1 cellular context compared by ENCODE assay signal in the genomic region with DNA sequence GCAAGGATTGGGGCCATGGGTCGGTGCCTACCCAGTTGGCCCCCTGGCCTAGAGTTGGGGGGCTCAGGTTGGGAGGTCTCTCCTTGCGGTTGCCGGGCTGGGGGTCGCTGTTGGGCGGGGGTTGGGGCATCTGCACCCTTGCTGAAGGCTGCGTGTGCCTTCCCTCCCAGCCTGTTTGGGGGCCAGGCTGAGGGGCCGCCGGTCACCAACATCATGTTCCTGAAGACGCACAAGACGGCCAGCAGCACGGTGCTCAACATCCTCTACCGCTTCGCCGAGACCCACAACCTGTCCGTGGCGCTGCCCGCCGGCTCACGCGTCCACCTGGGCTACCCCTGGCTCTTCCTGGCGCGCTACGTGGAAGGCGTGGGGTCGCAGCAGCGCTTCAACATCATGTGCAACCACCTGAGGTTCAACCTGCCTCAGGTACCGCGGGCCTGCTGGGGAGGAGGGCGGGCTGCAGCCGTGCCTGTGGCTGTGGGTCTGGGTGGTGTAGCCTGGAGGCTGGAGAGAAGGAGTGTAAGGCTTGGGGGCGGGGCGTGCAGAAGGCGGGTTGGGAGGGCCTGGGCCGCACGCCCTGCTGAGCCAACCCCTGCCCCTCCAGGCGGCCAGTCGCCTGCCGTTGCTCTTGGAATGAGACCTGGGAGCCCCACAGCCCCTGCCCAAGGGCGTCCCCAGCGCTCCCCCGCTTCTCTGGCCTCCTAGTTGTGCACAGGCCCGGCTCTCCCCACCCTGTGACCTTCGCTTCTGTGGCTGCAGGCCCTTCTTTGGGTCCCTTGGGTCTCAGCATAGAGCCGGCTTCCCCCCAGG.
TF ChIP-seq lines count a peak whose summit lies in the region.

No MANE protein-coding gene starts in this region.

TF ChIP-seq in GM23338, 12 proteins besides CTCF, POLR2A, EP300 and RAD21:
- TF ChIP-seq, protein P1, sequence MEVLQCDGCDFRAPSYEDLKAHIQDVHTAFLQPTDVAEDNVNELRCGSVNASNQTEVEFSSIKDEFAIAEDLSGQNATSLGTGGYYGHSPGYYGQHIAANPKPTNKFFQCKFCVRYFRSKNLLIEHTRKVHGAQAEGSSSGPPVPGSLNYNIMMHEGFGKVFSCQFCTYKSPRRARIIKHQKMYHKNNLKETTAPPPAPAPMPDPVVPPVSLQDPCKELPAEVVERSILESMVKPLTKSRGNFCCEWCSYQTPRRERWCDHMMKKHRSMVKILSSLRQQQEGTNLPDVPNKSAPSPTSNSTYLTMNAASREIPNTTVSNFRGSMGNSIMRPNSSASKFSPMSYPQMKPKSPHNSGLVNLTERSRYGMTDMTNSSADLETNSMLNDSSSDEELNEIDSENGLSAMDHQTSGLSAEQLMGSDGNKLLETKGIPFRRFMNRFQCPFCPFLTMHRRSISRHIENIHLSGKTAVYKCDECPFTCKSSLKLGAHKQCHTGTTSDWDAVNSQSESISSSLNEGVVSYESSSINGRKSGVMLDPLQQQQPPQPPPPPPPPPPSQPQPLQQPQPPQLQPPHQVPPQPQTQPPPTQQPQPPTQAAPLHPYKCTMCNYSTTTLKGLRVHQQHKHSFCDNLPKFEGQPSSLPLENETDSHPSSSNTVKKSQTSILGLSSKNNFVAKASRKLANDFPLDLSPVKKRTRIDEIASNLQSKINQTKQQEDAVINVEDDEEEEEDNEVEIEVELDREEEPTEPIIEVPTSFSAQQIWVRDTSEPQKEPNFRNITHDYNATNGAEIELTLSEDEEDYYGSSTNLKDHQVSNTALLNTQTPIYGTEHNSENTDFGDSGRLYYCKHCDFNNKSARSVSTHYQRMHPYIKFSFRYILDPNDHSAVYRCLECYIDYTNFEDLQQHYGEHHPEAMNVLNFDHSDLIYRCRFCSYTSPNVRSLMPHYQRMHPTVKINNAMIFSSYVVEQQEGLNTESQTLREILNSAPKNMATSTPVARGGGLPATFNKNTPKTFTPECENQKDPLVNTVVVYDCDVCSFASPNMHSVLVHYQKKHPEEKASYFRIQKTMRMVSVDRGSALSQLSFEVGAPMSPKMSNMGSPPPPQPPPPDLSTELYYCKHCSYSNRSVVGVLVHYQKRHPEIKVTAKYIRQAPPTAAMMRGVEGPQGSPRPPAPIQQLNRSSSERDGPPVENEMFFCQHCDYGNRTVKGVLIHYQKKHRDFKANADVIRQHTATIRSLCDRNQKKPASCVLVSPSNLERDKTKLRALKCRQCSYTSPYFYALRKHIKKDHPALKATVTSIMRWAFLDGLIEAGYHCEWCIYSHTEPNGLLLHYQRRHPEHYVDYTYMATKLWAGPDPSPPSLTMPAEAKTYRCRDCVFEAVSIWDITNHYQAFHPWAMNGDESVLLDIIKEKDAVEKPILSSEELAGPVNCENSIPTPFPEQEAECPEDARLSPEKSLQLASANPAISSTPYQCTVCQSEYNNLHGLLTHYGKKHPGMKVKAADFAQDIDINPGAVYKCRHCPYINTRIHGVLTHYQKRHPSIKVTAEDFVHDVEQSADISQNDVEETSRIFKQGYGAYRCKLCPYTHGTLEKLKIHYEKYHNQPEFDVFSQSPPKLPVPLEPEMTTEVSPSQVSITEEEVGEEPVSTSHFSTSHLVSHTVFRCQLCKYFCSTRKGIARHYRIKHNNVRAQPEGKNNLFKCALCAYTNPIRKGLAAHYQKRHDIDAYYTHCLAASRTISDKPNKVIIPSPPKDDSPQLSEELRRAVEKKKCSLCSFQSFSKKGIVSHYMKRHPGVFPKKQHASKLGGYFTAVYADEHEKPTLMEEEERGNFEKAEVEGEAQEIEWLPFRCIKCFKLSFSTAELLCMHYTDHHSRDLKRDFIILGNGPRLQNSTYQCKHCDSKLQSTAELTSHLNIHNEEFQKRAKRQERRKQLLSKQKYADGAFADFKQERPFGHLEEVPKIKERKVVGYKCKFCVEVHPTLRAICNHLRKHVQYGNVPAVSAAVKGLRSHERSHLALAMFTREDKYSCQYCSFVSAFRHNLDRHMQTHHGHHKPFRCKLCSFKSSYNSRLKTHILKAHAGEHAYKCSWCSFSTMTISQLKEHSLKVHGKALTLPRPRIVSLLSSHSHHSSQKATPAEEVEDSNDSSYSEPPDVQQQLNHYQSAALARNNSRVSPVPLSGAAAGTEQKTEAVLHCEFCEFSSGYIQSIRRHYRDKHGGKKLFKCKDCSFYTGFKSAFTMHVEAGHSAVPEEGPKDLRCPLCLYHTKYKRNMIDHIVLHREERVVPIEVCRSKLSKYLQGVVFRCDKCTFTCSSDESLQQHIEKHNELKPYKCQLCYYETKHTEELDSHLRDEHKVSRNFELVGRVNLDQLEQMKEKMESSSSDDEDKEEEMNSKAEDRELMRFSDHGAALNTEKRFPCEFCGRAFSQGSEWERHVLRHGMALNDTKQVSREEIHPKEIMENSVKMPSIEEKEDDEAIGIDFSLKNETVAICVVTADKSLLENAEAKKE (CRISPR knock-in tag; IDR thresholded peaks at IDR 0.05): no peak
- TF ChIP-seq NANOG (IDR thresholded peaks at IDR 0.05; ENCODE audit: borderline replicate concordance): no peak
- TF ChIP-seq CREB1 (CRISPR knock-in tag; IDR thresholded peaks at IDR 0.05; ENCODE audit: low read depth): no peak
- no peak for TF ChIP-seq EZH2phosphoT487 (IDR thresholded peaks at IDR 0.05; ENCODE audit: unreplicated experiment)
- TF ChIP-seq POLR2AphosphoS5 (IDR thresholded peaks at IDR 0.05; ENCODE audit: low read depth): no peak
- no peak for TF ChIP-seq EZH2 (IDR thresholded peaks at IDR 0.05; ENCODE audit: low read depth, unreplicated experiment)
- no peak for TF ChIP-seq STAT1 (IDR thresholded peaks at IDR 0.05; ENCODE audit: unreplicated experiment)
- TF ChIP-seq, protein P2, sequence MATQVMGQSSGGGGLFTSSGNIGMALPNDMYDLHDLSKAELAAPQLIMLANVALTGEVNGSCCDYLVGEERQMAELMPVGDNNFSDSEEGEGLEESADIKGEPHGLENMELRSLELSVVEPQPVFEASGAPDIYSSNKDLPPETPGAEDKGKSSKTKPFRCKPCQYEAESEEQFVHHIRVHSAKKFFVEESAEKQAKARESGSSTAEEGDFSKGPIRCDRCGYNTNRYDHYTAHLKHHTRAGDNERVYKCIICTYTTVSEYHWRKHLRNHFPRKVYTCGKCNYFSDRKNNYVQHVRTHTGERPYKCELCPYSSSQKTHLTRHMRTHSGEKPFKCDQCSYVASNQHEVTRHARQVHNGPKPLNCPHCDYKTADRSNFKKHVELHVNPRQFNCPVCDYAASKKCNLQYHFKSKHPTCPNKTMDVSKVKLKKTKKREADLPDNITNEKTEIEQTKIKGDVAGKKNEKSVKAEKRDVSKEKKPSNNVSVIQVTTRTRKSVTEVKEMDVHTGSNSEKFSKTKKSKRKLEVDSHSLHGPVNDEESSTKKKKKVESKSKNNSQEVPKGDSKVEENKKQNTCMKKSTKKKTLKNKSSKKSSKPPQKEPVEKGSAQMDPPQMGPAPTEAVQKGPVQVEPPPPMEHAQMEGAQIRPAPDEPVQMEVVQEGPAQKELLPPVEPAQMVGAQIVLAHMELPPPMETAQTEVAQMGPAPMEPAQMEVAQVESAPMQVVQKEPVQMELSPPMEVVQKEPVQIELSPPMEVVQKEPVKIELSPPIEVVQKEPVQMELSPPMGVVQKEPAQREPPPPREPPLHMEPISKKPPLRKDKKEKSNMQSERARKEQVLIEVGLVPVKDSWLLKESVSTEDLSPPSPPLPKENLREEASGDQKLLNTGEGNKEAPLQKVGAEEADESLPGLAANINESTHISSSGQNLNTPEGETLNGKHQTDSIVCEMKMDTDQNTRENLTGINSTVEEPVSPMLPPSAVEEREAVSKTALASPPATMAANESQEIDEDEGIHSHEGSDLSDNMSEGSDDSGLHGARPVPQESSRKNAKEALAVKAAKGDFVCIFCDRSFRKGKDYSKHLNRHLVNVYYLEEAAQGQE (IDR thresholded peaks at IDR 0.05; ENCODE audit: unreplicated experiment): no peak
- TF ChIP-seq, protein P3, sequence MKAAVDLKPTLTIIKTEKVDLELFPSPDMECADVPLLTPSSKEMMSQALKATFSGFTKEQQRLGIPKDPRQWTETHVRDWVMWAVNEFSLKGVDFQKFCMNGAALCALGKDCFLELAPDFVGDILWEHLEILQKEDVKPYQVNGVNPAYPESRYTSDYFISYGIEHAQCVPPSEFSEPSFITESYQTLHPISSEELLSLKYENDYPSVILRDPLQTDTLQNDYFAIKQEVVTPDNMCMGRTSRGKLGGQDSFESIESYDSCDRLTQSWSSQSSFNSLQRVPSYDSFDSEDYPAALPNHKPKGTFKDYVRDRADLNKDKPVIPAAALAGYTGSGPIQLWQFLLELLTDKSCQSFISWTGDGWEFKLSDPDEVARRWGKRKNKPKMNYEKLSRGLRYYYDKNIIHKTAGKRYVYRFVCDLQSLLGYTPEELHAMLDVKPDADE (IDR thresholded peaks at IDR 0.05): no peak
- TF ChIP-seq ZNF114 (CRISPR knock-in tag; IDR thresholded peaks at IDR 0.05): no peak
- TF ChIP-seq ZNF331 (CRISPR knock-in tag; IDR thresholded peaks at IDR 0.05; ENCODE audit: low read depth): no peak
- no peak for TF ChIP-seq JUNB (IDR thresholded peaks at IDR 0.05; ENCODE audit: unreplicated experiment)
